In the genomic region with DNA sequence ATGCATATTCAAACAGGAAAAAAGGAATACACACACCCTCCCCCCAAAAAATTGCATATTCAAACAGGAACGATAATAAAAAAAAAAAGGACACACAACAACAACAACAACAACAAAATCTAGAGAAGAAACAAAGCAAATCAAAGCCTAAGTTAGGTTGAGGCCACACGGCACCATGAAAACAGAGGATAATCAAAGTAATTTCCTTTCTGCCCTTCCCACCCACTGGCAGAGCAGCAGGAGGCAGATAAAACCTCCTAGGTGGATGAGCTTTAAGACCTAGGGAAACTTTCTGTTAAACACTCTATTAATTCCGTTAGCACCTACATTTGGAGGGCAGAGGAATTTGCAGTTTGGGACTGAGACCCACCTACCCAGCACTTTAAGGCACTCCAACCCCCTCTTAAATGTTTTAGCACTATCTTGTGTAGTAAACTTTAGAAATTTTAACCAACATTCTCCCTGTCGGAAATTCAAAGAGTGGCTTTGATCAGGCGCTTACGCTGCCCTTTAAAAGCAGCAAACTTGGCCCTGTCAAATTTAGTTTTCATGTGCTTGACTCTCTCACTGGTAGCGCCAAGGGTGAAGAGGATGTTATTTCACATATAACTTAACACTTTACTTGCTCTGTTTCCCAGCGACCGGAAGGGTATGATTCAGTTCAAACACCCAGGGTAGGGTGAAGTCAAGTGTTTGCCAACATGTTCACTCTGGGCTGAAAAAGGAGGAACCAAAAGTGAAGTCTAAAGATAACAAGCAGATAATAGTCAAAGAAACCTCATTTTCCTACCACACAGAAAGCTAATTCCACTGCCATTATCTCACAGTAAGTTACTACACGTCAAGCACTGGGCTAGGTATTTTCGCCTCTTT, we compare ENCODE assay signal across 8 cellular contexts. TPM values are rescaled to one million over a fixed set of nuclear protein-coding genes. Genes with fewer than 3 reads are reported as not detected.
A peak's percentile ranks its signal among the peaks of the same experiment; 100 is the strongest.
DNase-seq lines count a peak whose midpoint lies in the region; ATAC-seq and TF ChIP-seq lines count a peak whose summit lies in the region.

No MANE protein-coding gene starts in this region.

- intact Hi-C loops in MCF 10A (cut with micrococcal nuclease) (no loop called here), breast epithelium (cut with DNase I; ENCODE audit: low total_unique reads) (no loop called here)

- no peak overlapping the region for H3K9ac ChIP-seq in mucosa of rectum (ENCODE audit: low read depth in 1 of 2, low read length in 2 of 2)

- BruUV-seq in MCF 10A (replicated peaks; lab: Mats Ljungman, UMichigan): no TSS peak

- no peak overlapping the region for H3K4me3 ChIP-seq in breast epithelium
- no peak overlapping the region for H3K4me3 ChIP-seq in mucosa of rectum (ENCODE audit: low read length in 2 of 2)

- peak overlapping the region; percentile 85 for H3K27ac Mint-ChIP-seq in MCF 10A (ENCODE audit: low read depth, unreplicated experiment)

- no peaks in the 10 kb centered on the region for H3K27me3 ChIP-seq in breast epithelium
- no peaks in the 10 kb centered on the region for H3K27me3 ChIP-seq in mucosa of rectum (ENCODE audit: control insufficient read depth in 2 of 2, insufficient read depth in 2 of 2, low read length in 2 of 2)

- H3K36me3 Mint-ChIP-seq in MCF 10A (ENCODE audit: insufficient read depth, unreplicated experiment): peaks cover 16% of the 10 kb centered on the region

- no peaks in the 10 kb centered on the region for H3K9me3 Mint-ChIP-seq in MCF 10A (ENCODE audit: unreplicated experiment)

- POLR2A ChIA-PET in MCF 10A (lab: Yijun Ruan, JAX): interaction anchor here (0.6 to 4.4 kb wide), 7 partner anchors 9 to 596 kb away, joined by 3 to 22 read pairs (median 3); a partner anchor contains a TSS

- no peaks in the 10 kb centered on the region for H3K9me3 ChIP-seq in breast epithelium
- H3K9me3 ChIP-seq in mucosa of rectum (ENCODE audit: control insufficient read depth in 2 of 2, low read length in 2 of 2): no peaks in the 10 kb centered on the region

- H3K27me3 Mint-ChIP-seq in MCF 10A (ENCODE audit: insufficient read depth, unreplicated experiment): no peaks in the 10 kb centered on the region

- no peak for TF ChIP-seq POLR2A in breast epithelium (IDR thresholded peaks at IDR 0.05)

- peaks cover 28% of the 10 kb centered on the region for H3K4me1 Mint-ChIP-seq in MCF 10A (ENCODE audit: insufficient read depth, unreplicated experiment)

- DNase-seq in MCF 10A (ENCODE audit: unreplicated experiment): peak; percentile 72
- no peak for DNase-seq in breast epithelium (ENCODE audit: low spot score in 2 of 2)
- DNase-seq in NOMO-1 (lab: John Stamatoyannopoulos, UW; ENCODE audit: unreplicated experiment in 2 of 2): peak; percentile 87 to 98
- no peak for DNase-seq in caudate nucleus (lab: John Stamatoyannopoulos, UW)
- DNase-seq in DMS153 (lab: John Stamatoyannopoulos, UW): no peak
- DNase-seq in putamen (ENCODE audit: low spot score): no peak

- H3K27ac ChIP-seq in breast epithelium (peak overlapping the region in 1 of 2 donors; percentile 40), caudate nucleus (ENCODE audit: low read depth, low read length) (peak overlapping the region; percentile 67), mucosa of rectum (ENCODE audit: low read depth in 2 of 2, low read length in 2 of 2) (peak overlapping the region; percentile 13 to 29)

- H3K36me3 ChIP-seq in breast epithelium: no peaks in the 10 kb centered on the region
- peaks cover 31 to 41% of the 10 kb centered on the region in 2 donors for H3K36me3 ChIP-seq in mucosa of rectum (ENCODE audit: control insufficient read depth in 2 of 2, insufficient read depth in 2 of 2, low read length in 2 of 2)

- TF ChIP-seq CTCF in MCF 10A (IDR thresholded peaks at IDR 0.05; ENCODE audit: unreplicated experiment) (no peak), breast epithelium (IDR thresholded peaks at IDR 0.05) (no peak)

- H3K4me1 ChIP-seq in breast epithelium (no peaks in the 10 kb centered on the region), mucosa of rectum (ENCODE audit: control insufficient read depth in 2 of 2, insufficient read depth in 2 of 2, low read length in 2 of 2) (peaks cover 9 to 14% of the 10 kb centered on the region in 2 donors)

- peak overlapping the region; percentile 8 for H3K4me3 Mint-ChIP-seq in MCF 10A (ENCODE audit: unreplicated experiment)

- CTCF ChIA-PET in MCF 10A (lab: Yijun Ruan, JAX): interaction anchor here (1.3 kb wide), 1 partner anchor 10 kb away, joined by 5 read pairs; no protein-coding TSS in a partner anchor

- peak; percentile 86 for ATAC-seq in HG02870 (IDR thresholded peaks at IDR 0.05; ENCODE audit: unreplicated experiment)

RNA-seq across cellular contexts. Expression of a gene that starts 9.2 kb away (rescaled TPM):
- total RNA-seq in MCF 10A (2022): 10.7 and 12.9 TPM in 2 replicates
- 10 to 100 TPM in 2 of 3 donors, 1 to 10 TPM in 1; 8.3 to 16.7 (median 13.8) TPM for total RNA-seq in breast epithelium

RNA-seq across cellular contexts. Expression of a gene that starts 53.7 kb away (rescaled TPM):
- total RNA-seq in MCF 10A (2022) (82.8 and 93.7 TPM in 2 replicates), breast epithelium (100 to 1,000 TPM; 123 to 218 (median 145) TPM)

Comparison
In these comparisons a context has a peak if more than half of its experiments do, and no peak if none do; other contexts are left out.
1. DNase-seq: peak in MCF 10A (single experiment) and NOMO-1 (2 of 2); none in breast epithelium (0 of 2), caudate nucleus (0 of 61), DMS153 (single experiment) and putamen (single experiment).